In the genomic region with DNA sequence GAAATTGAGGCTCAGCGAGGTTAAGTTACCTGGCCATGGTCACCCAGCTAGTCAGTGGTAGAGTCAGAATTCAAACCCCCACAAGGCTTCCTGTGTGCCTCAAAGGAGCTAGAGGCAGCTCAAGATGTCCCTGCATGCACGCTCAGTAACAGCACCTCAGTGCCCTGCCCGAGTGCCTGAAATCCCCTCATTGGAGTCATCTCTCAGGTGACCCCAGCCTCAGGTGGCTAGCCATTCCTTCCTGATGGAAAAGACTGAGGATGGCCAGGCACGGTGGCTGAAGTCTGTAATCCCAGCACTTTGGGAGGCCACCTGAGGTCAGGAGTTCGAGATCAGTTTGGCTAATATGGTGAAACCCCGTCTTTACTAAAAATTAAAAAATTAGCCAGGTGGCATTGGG, we compare ENCODE assay signal across 15 cellular contexts. TPM values are rescaled to one million over a fixed set of nuclear protein-coding genes. Genes with fewer than 3 reads are reported as not detected.
DNase-seq lines count a peak whose midpoint lies in the region; ATAC-seq and TF ChIP-seq lines count a peak whose summit lies in the region.
"Had no signal": no experiment of that assay in that cellular context is flagged by ENCODE, and none has a peak within 500 bp of the region (broad histone marks: within the 10 kb centered on the region; RNA-seq: fewer than 3 reads in every experiment).

No MANE protein-coding gene starts in this region.

- peaks cover 0 to 8% (median 4%) of the 10 kb centered on the region in 3 donors for H3K27me3 Mint-ChIP-seq in immature natural killer cell (ENCODE audit: low read depth in 3 of 3)
- H3K27me3 Mint-ChIP-seq: activated T-helper 17 cell treated with anti-CD3 and anti-CD28 coated beads, Interleukin-2, amount 50 U/mL, for 72 hours had no signal

- no peaks in the 10 kb centered on the region for H3K79me2 ChIP-seq in osteoblast (ENCODE audit: insufficient read depth, low read length)

- H3K36me3 ChIP-seq in osteoblast (ENCODE audit: insufficient read depth, low read length) (no peaks in the 10 kb centered on the region), upper lobe of left lung (no peaks in the 10 kb centered on the region)
- H3K36me3 ChIP-seq: prostate gland had no signal

- peaks cover 15 to 29% of the 10 kb centered on the region in 2 donors for H3K4me1 Mint-ChIP-seq in immature natural killer cell

- H3K4me2 ChIP-seq in osteoblast (ENCODE audit: insufficient read depth, low read length) = no peak overlapping the region

- no peak for TF ChIP-seq EP300 in upper lobe of left lung (IDR thresholded peaks at IDR 0.05)

- no peak for TF ChIP-seq CTCF in osteoblast (IDR thresholded peaks at IDR 0.05; ENCODE audit: extremely low read depth, low read depth, low read length)
- TF ChIP-seq CTCF in upper lobe of left lung (IDR thresholded peaks at IDR 0.05) = no peak

- no peaks in the 10 kb centered on the region for H3K9me3 ChIP-seq in osteoblast (ENCODE audit: low read depth, low read length)
- no peaks in the 10 kb centered on the region for H3K9me3 ChIP-seq in upper lobe of left lung
- H3K9me3 ChIP-seq: prostate gland had no signal

- no peak overlapping the region for H2AFZ ChIP-seq in osteoblast (ENCODE audit: low read length)

- H3K4me3 ChIP-seq in osteoblast (ENCODE audit: insufficient read depth, low read length) (no peak overlapping the region), upper lobe of left lung (no peak overlapping the region)
- H3K4me3 ChIP-seq: prostate gland had no signal

- H3K4me3 Mint-ChIP-seq in immature natural killer cell = no peak overlapping the region
- H3K4me3 Mint-ChIP-seq: activated T-helper 17 cell treated with anti-CD3 and anti-CD28 coated beads, Interleukin-2, amount 50 U/mL, for 72 hours had no signal

- H3K27ac ChIP-seq in epithelial cell of prostate (peak overlapping the region; percentile 80), osteoblast (ENCODE audit: low read depth, low read length) (peak overlapping the region; percentile 100), upper lobe of left lung (peak overlapping the region; percentile 63 to 78 (median 76))

- H3K4me1 ChIP-seq in osteoblast (ENCODE audit: insufficient read depth, low read length) (peaks cover 73% of the 10 kb centered on the region), upper lobe of left lung (peaks cover 25 to 44% (median 28%) of the 10 kb centered on the region in 4 donors)
- H3K4me1 ChIP-seq: prostate gland had no signal

- no peaks in the 10 kb centered on the region for H4K20me1 ChIP-seq in osteoblast (ENCODE audit: insufficient read depth, low read length)

- DNase-seq in activated T-cell treated with anti-CD3 and anti-CD28 coated beads, Interleukin-2, amount 50 U/mL, for 1 hour = peak; percentile 2
- DNase-seq in activated T-cell treated with anti-CD3 and anti-CD28 coated beads, Interleukin-2, amount 50 U/mL, for 48 hours = no peak
- DNase-seq in epithelial cell of prostate (ENCODE audit: low read depth, low spot score) (no peak), osteoblast (ENCODE audit: insufficient read length, low spot score, missing footprints) (no peak), upper lobe of left lung (no peak), immature natural killer cell (no peak), GM19240 (ENCODE audit: insufficient read length, low spot score) (no peak)
- no peak for DNase-seq in effector CD8-positive, alpha-beta T cell (lab: John Stamatoyannopoulos, UW)
- DNase-seq: activated CD4-positive, alpha-beta T cell treated with anti-CD3 and anti-CD28 coated beads, Interleukin-2, amount 50 U/mL, for 1 hour; cortex of kidney; NCI-H1417; NCI-H526; stimulated activated CD4-positive, alpha-beta T cell treated with anti-CD3 and anti-CD28 coated beads, Interleukin-2, amount 100 ng/mL, for 48 hours had no signal

- H3K9me3 Mint-ChIP-seq in immature natural killer cell = no peaks in the 10 kb centered on the region
- H3K9me3 Mint-ChIP-seq: activated T-helper 17 cell treated with anti-CD3 and anti-CD28 coated beads, Interleukin-2, amount 50 U/mL, for 72 hours had no signal

- WGBS in upper lobe of left lung, 2 donors = 88 to 92% methylated on average over 5 to 6 of the region's 6 CpGs

- TF ChIP-seq POLR2A in upper lobe of left lung (IDR thresholded peaks at IDR 0.05) = no peak

- no peaks in the 10 kb centered on the region for H3K36me3 Mint-ChIP-seq in immature natural killer cell

- H3K27ac Mint-ChIP-seq in immature natural killer cell = no peak overlapping the region
- H3K27ac Mint-ChIP-seq: activated T-helper 17 cell treated with anti-CD3 and anti-CD28 coated beads, Interleukin-2, amount 50 U/mL, for 72 hours had no signal

- H3K27me3 ChIP-seq in osteoblast (ENCODE audit: insufficient read depth, low read length) = no peaks in the 10 kb centered on the region
- H3K27me3 ChIP-seq in upper lobe of left lung = no peaks in the 10 kb centered on the region

- ATAC-seq in upper lobe of left lung (ENCODE audit: low FRiP score in 2 of 2) = no peak
- ATAC-seq: activated T-helper 17 cell treated with anti-CD3 and anti-CD28 coated beads, Interleukin-2, amount 50 U/mL, for 72 hours had no signal

RNA-seq across cellular contexts. Expression of a gene that starts 36.9 kb away (rescaled TPM):
- total RNA-seq in osteoblast (3.2 and 3.3 TPM in 2 replicates), upper lobe of left lung (10 to 100 TPM in 1 of 6 donors, 1 to 10 TPM in 4, under 1 TPM in 1; 0.89 to 16.9 (median 3.8) TPM)
- polyA plus RNA-seq in immature natural killer cell = 1 to 10 TPM in 1 of 3 donors, under 1 TPM in 1, not detected in 1; 0.29 to 1.0 TPM

RNA-seq across cellular contexts. Expression of a gene that starts 57.0 kb away (rescaled TPM):
- total RNA-seq in osteoblast (not detected in 2 replicates), upper lobe of left lung (10 to 100 TPM in 1 of 6 donors, 1 to 10 TPM in 4, under 1 TPM in 1; 0.98 to 11.7 (median 5.1) TPM)
- 10 to 100 TPM in 2 of 3 donors, 1 to 10 TPM in 1; 7.5 to 22.3 (median 16.6) TPM for polyA plus RNA-seq in immature natural killer cell
